Comparison of ENCODE assay signal across 9 cellular contexts in the genomic region with DNA sequence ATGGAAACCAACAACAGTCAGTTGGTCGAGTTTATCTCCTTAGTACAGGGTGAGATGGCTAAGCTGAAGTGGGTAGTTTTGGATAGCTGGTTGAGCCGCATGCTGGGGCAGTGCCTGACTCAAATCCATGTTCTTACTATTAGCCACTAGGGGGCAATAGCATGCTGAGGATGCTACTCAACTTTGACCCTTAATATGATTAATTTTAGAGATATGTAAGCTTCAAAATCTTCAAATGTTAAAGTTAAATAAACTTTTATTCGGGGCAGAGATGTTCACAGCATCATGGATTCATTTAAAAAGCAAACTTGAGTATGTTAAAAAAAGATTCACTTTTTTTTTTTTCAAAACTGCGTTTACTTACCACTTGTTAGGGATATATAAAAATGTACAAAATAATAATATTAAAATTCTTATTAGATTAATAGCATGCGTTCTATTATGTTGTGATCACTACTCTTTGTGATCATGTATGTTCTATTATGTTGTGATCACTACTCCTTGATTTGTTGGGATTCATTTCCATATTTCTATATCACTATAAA. TPM values are rescaled to one million over a fixed set of nuclear protein-coding genes. Genes with fewer than 3 reads are reported as not detected.
A peak's percentile ranks its signal among the peaks of the same experiment; 100 is the strongest.
DNase-seq lines count a peak whose midpoint lies in the region; ATAC-seq and TF ChIP-seq lines count a peak whose summit lies in the region.
"Had no signal": no experiment of that assay in that cellular context is flagged by ENCODE, and none has a peak within 500 bp of the region (broad histone marks: within the 10 kb centered on the region; RNA-seq: fewer than 3 reads in every experiment).

No MANE protein-coding gene starts in this region.

- H2BK5ac ChIP-seq in mesendoderm (ENCODE audit: low read length), result no peak overlapping the region

- no peak overlapping the region for H3K23ac ChIP-seq in mesendoderm (ENCODE audit: low read length)

- H3K9me2 ChIP-seq in SU-DHL-6 (replicated peaks; ENCODE audit: insufficient read depth, low read length), result no peaks in the 10 kb centered on the region

- H2BK15ac ChIP-seq in mesendoderm (replicated peaks; ENCODE audit: low read depth), result no peak overlapping the region

- WGBS in mesendoderm (ENCODE audit: extremely low coverage, insufficient coverage, low lambda C conversion rate), result no CpG with 5 or more reads among the region's 5 CpGs

- H3K4me3 ChIP-seq in SU-DHL-6 (ENCODE audit: insufficient read depth, low read length, poor library complexity, severe bottlenecking), result no peak overlapping the region
- no peak overlapping the region for H3K4me3 ChIP-seq in mesendoderm (ENCODE audit: low read length)
- H3K4me3 ChIP-seq in upper lobe of right lung, result no peak overlapping the region
- H3K4me3 ChIP-seq: BLaER1 had no signal

- H3K18ac ChIP-seq in mesendoderm (ENCODE audit: low read length), result no peak overlapping the region

- no peaks in the 10 kb centered on the region for H3K9me3 ChIP-seq in SU-DHL-6 (ENCODE audit: insufficient read depth, low read length)
- H3K9me3 ChIP-seq in upper lobe of right lung, result no peaks in the 10 kb centered on the region
- H3K9me3 ChIP-seq: BLaER1 had no signal

- H3K4me2 ChIP-seq in SU-DHL-6 (ENCODE audit: low read depth, low read length, poor library complexity, severe bottlenecking) (no peak overlapping the region), mesendoderm (ENCODE audit: low read length) (no peak overlapping the region)
- H3K4me2 ChIP-seq: BLaER1 had no signal

- H3K4me1 ChIP-seq in mesendoderm (ENCODE audit: control insufficient read depth, low read depth, low read length) (no peaks in the 10 kb centered on the region), upper lobe of right lung (no peaks in the 10 kb centered on the region)
- H3K4me1 ChIP-seq: BLaER1 had no signal

- H3K36me3 ChIP-seq in SU-DHL-6 (ENCODE audit: low read length) (no peaks in the 10 kb centered on the region), mesendoderm (ENCODE audit: control insufficient read depth, insufficient read depth, low read length) (no peaks in the 10 kb centered on the region), upper lobe of right lung (no peaks in the 10 kb centered on the region)
- H3K36me3 ChIP-seq: BLaER1 had no signal

- no peak overlapping the region for H3K4ac ChIP-seq in mesendoderm (ENCODE audit: low read depth, low read length)

- DNase-seq in DMS79 treated with DMSO at 0.1 percent for 48 hours (lab: John Stamatoyannopoulos, UW) (peak; percentile 6), DMS79 (lab: John Stamatoyannopoulos, UW) (no peak), dermis microvascular lymphatic vessel endothelial cell (ENCODE audit: low read depth in 2 of 2) (peak; percentile 29 to 55), mesendoderm (peak; percentile 62), upper lobe of right lung (no peak)

- H3K79me1 ChIP-seq in mesendoderm (ENCODE audit: low read length), result no peaks in the 10 kb centered on the region

- H4K8ac ChIP-seq in mesendoderm (ENCODE audit: low read depth, low read length), result no peak overlapping the region

- H3K79me2 ChIP-seq in SU-DHL-6 (ENCODE audit: insufficient read depth, low read length) (no peaks in the 10 kb centered on the region), mesendoderm (ENCODE audit: control insufficient read depth, insufficient read depth, low read length) (no peaks in the 10 kb centered on the region)

- intact Hi-C loops in upper lobe of right lung (cut with DNase I), result no loop called here

- H3K27me3 ChIP-seq in SU-DHL-6 (ENCODE audit: low read length), result no peaks in the 10 kb centered on the region
- H3K27me3 ChIP-seq in mesendoderm (ENCODE audit: insufficient read depth, low read length, poor library complexity), result no peaks in the 10 kb centered on the region
- H3K27me3 ChIP-seq in upper lobe of right lung, result no peaks in the 10 kb centered on the region
- H3K27me3 ChIP-seq: BLaER1 had no signal

- no peak overlapping the region for H2BK120ac ChIP-seq in mesendoderm (ENCODE audit: low read depth, low read length)

- no peak overlapping the region for H3K9ac ChIP-seq in SU-DHL-6 (ENCODE audit: low read length)
- no peak overlapping the region for H3K9ac ChIP-seq in mesendoderm (ENCODE audit: low read length)
- H3K9ac ChIP-seq: BLaER1 had no signal

- peak; percentile 83 for TF ChIP-seq CTCF in LNCAP (IDR thresholded peaks at IDR 0.05)
- peak; percentile 66 for TF ChIP-seq CTCF in SU-DHL-6 (IDR thresholded peaks at IDR 0.05; ENCODE audit: insufficient read depth, low read length, poor library complexity, severe bottlenecking)
- TF ChIP-seq CTCF in upper lobe of right lung (IDR thresholded peaks at IDR 0.05), result peak; percentile 87

- no peak overlapping the region for H2AK5ac ChIP-seq in mesendoderm (ENCODE audit: low read length)

- no peak overlapping the region for H2AFZ ChIP-seq in SU-DHL-6 (ENCODE audit: low read depth, low read length, severe bottlenecking)

- H3K56ac ChIP-seq in mesendoderm (ENCODE audit: low read length), result no peak overlapping the region

- no peaks in the 10 kb centered on the region for H4K20me1 ChIP-seq in SU-DHL-6 (ENCODE audit: low read depth, low read length)
- H4K20me1 ChIP-seq: BLaER1 had no signal

- ATAC-seq in GM21528 (IDR thresholded peaks at IDR 0.05; ENCODE audit: low FRiP score, unreplicated experiment) (peak; percentile 67), upper lobe of right lung (peak; percentile 90)

- no peak overlapping the region for H4K5ac ChIP-seq in mesendoderm (ENCODE audit: low read length)

- no peak overlapping the region for H3K27ac ChIP-seq in SU-DHL-6 (ENCODE audit: low read depth, low read length)
- no peak overlapping the region for H3K27ac ChIP-seq in mesendoderm (ENCODE audit: low read depth, low read length)
- H3K27ac ChIP-seq in upper lobe of right lung, result no peak overlapping the region
- H3K27ac ChIP-seq: BLaER1 had no signal

- H3F3A ChIP-seq in SU-DHL-6 (ENCODE audit: insufficient read depth), result no peaks in the 10 kb centered on the region

RNA-seq across cellular contexts. Expression of gene C9orf153, which starts 57.0 kb away (rescaled TPM):
- total RNA-seq in dermis microvascular lymphatic vessel endothelial cell (0.38 TPM in 1 of 2 replicates, not detected in the other), upper lobe of right lung (0.23 TPM)
- 0.07 TPM for polyA plus RNA-seq in mesendoderm (2013, experiment 1 of 2)
- 0.06 TPM for polyA plus RNA-seq in mesendoderm (2013, experiment 2 of 2)

Comparison
In these comparisons a context has a peak if more than half of its experiments do, and no peak if none do; other contexts are left out.
1. DNase-seq: peak in DMS79 treated with DMSO at 0.1 percent for 48 hours (single experiment), dermis microvascular lymphatic vessel endothelial cell (2 of 2) and mesendoderm (single experiment); none in DMS79 (single experiment) and upper lobe of right lung (single experiment).
2. Peak in every context shown above with its lines, with median percentiles within 50 percentile points of each other: CTCF ChIP-seq.